ENCODE assay signal across 21 cellular contexts in the genomic region with DNA sequence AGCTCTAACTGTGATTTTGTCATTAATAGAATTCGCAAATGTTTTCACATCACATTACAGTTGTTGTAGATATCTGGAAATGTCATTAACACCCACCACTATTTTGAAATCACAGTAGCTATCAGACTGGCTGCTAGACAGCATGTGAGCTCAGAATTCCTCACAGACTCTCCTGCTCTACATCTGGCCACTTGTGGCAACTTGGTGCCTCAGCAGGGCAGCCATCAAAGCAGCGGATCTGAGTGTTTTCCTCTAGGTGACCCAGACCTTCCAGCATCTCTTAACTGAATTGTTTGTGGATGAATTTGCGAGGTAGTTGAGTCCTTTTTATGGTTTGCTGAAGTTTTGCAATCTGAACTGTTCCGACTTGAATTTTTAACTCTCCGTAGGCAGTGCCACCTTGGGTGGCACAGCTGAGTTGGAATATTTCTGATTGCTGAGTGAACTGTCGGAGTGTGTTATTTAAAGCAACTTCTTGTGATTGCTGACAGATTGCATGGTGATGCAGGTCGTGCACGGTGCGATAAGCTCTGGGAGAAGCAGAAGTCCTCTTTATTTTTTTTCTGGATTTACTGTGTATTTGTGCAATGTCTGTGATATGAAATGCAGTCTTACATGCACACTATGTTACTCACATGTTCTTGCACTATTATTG.
"Had no signal": no experiment of that assay in that cellular context is flagged by ENCODE, and none has a peak within 500 bp of the region (broad histone marks: within the 10 kb centered on the region; RNA-seq: fewer than 3 reads in every experiment).

No MANE protein-coding gene starts in this region.

- H3K27ac ChIP-seq: colonic mucosa, heart right ventricle, neutrophil, psoas muscle, sigmoid colon, suprapubic skin, thyroid gland had no signal

- ATAC-seq: left colon; mucosa of descending colon; naive thymus-derived CD8-positive, alpha-beta T cell; psoas muscle; stimulated activated effector memory CD8-positive, alpha-beta T cell treated with anti-CD3 and anti-CD28 coated beads, Interleukin-12 subunit alpha, Interleukin-12 subunit beta, amount 100 ng/mL, for 72 hours; stimulated activated naive CD8-positive, alpha-beta T cell treated with anti-CD3 and anti-CD28 coated beads, Interleukin-15, Interleukin-2, amounts not matched to agents 100 U/mL and 50 U/mL, for 24 hours had no signal

- H3K36me3 Mint-ChIP-seq: stimulated activated effector memory CD8-positive, alpha-beta T cell treated with anti-CD3 and anti-CD28 coated beads, Interleukin-12 subunit alpha, Interleukin-12 subunit beta, amount 100 ng/mL, for 72 hours; type B pancreatic cell had no signal

- H3K4me1 Mint-ChIP-seq: naive thymus-derived CD8-positive, alpha-beta T cell; stimulated activated effector memory CD8-positive, alpha-beta T cell treated with anti-CD3 and anti-CD28 coated beads, Interleukin-12 subunit alpha, Interleukin-12 subunit beta, amount 100 ng/mL, for 72 hours had no signal

- H3K36me3 ChIP-seq: colonic mucosa, heart right ventricle, neutrophil, sigmoid colon, suprapubic skin, thyroid gland had no signal

- H3K4me3 Mint-ChIP-seq: naive thymus-derived CD8-positive, alpha-beta T cell; stimulated activated effector memory CD8-positive, alpha-beta T cell treated with anti-CD3 and anti-CD28 coated beads, Interleukin-12 subunit alpha, Interleukin-12 subunit beta, amount 100 ng/mL, for 72 hours; type B pancreatic cell had no signal

- H3K27ac Mint-ChIP-seq: naive thymus-derived CD8-positive, alpha-beta T cell; stimulated activated effector memory CD8-positive, alpha-beta T cell treated with anti-CD3 and anti-CD28 coated beads, Interleukin-12 subunit alpha, Interleukin-12 subunit beta, amount 100 ng/mL, for 72 hours; type B pancreatic cell had no signal

- DNase-seq: colonic mucosa; dermis blood vessel endothelial cell; erythroblast; foreskin melanocyte; heart right ventricle; hypothalamus; kidney; left colon; mammary epithelial cell; mucosa of descending colon; naive thymus-derived CD8-positive, alpha-beta T cell; psoas muscle; sigmoid colon; small intestine; stimulated activated CD4-positive, alpha-beta T cell treated with anti-CD3 and anti-CD28 coated beads, Interleukin-12 subunit alpha, Interleukin-12 subunit beta, amount 100 ng/mL, for 4 hours; stimulated activated naive CD8-positive, alpha-beta T cell treated with anti-CD3 and anti-CD28 coated beads, Interleukin-15, Interleukin-2, amounts not matched to agents 100 U/mL and 50 U/mL, for 24 hours; thyroid gland had no signal

- H3K4me1 ChIP-seq: colonic mucosa, psoas muscle, sigmoid colon, suprapubic skin, thyroid gland had no signal

- H3K9me3 Mint-ChIP-seq: stimulated activated effector memory CD8-positive, alpha-beta T cell treated with anti-CD3 and anti-CD28 coated beads, Interleukin-12 subunit alpha, Interleukin-12 subunit beta, amount 100 ng/mL, for 72 hours; type B pancreatic cell had no signal

- H3K4me3 ChIP-seq: colonic mucosa, heart right ventricle, mucosa of descending colon, psoas muscle, sigmoid colon, suprapubic skin, thyroid gland had no signal

- H3K27me3 Mint-ChIP-seq: naive thymus-derived CD8-positive, alpha-beta T cell had no signal

- H3K27me3 ChIP-seq: colonic mucosa, heart right ventricle, neutrophil, sigmoid colon, suprapubic skin, thyroid gland had no signal
